In genomic region chr20:19934792-19935491, GRCh38 we compare ENCODE assay signal across 8 cellular contexts.
A peak's percentile ranks its signal among the peaks of the same experiment; 100 is the strongest.
DNase-seq lines count a peak whose midpoint lies in the region; ATAC-seq lines count a peak whose summit lies in the region.

No MANE protein-coding gene starts in this region.

- H3K27ac ChIP-seq in naive thymus-derived CD4-positive, alpha-beta T cell (ENCODE audit: low read depth, low read length) = no peak overlapping the region

- DNase-seq in DMS79 treated with DMSO at 0.1 percent for 48 hours (lab: John Stamatoyannopoulos, UW) (peak; percentile 88), NCI-H2196 treated with DMSO at 0.1 percent for 48 hours (lab: John Stamatoyannopoulos, UW; ENCODE audit: unreplicated experiment) (peak; percentile 84), NCI-H446 (lab: John Stamatoyannopoulos, UW) (no peak)
- DNase-seq in effector memory CD8-positive, alpha-beta T cell = no peak
- DNase-seq in naive thymus-derived CD4-positive, alpha-beta T cell = no peak
- DNase-seq in stimulated activated CD4-positive, alpha-beta T cell treated with anti-CD3 and anti-CD28 coated beads, Interleukin-1b, Interleukin-23, amount 100 ng/mL, for 48 hours = no peak
- DNase-seq in stimulated activated CD4-positive, alpha-beta T cell treated with anti-CD3 and anti-CD28 coated beads, Interleukin-4, amount 100 ng/mL, for 24 hours = no peak

- POLR2A ChIA-PET in naive thymus-derived CD4-positive, alpha-beta T cell (lab: Charles Lee) = no interaction called here

- no peaks in the 10 kb centered on the region for H3K36me3 Mint-ChIP-seq in effector memory CD8-positive, alpha-beta T cell (ENCODE audit: insufficient read depth)
- no peaks in the 10 kb centered on the region for H3K36me3 Mint-ChIP-seq in naive thymus-derived CD4-positive, alpha-beta T cell

- peak overlapping the region; percentile 18 for H3K4me3 Mint-ChIP-seq in effector memory CD8-positive, alpha-beta T cell
- peak overlapping the region in 6 of 10 donors; percentile 13 to 40 (median 36) for H3K4me3 Mint-ChIP-seq in naive thymus-derived CD4-positive, alpha-beta T cell

- no peaks in the 10 kb centered on the region for H3K9me3 Mint-ChIP-seq in effector memory CD8-positive, alpha-beta T cell
- H3K9me3 Mint-ChIP-seq in naive thymus-derived CD4-positive, alpha-beta T cell = peaks cover 0 to 1% (median 0%) of the 10 kb centered on the region in 11 donors

- H3K4me1 Mint-ChIP-seq in effector memory CD8-positive, alpha-beta T cell (ENCODE audit: low read depth in 2 of 2) = peaks cover 14 to 15% of the 10 kb centered on the region in 2 donors
- H3K4me1 Mint-ChIP-seq in naive thymus-derived CD4-positive, alpha-beta T cell = peaks cover 22 to 28% (median 26%) of the 10 kb centered on the region in 7 donors

- no peaks in the 10 kb centered on the region for H3K9me3 ChIP-seq in naive thymus-derived CD4-positive, alpha-beta T cell (ENCODE audit: control insufficient read depth in 2 of 3, low read length in 3 of 3)

- peaks cover 45 to 53% of the 10 kb centered on the region in 2 donors for H3K27me3 Mint-ChIP-seq in effector memory CD8-positive, alpha-beta T cell
- H3K27me3 Mint-ChIP-seq in naive thymus-derived CD4-positive, alpha-beta T cell = peaks cover 19 to 43% (median 23%) of the 10 kb centered on the region in 5 donors

- no peaks in the 10 kb centered on the region for H3K27me3 ChIP-seq in naive thymus-derived CD4-positive, alpha-beta T cell (ENCODE audit: control insufficient read depth in 2 of 2, insufficient read depth in 2 of 2, low read length in 2 of 2)

- CTCF ChIA-PET in naive thymus-derived CD4-positive, alpha-beta T cell (lab: Charles Lee) = no interaction called here

- no peaks in the 10 kb centered on the region for H3K36me3 ChIP-seq in naive thymus-derived CD4-positive, alpha-beta T cell (ENCODE audit: control insufficient read depth in 2 of 3, insufficient read depth in 3 of 3, low read length in 3 of 3)

- intact Hi-C loops in naive thymus-derived CD4-positive, alpha-beta T cell (cut with micrococcal nuclease) = no loop called here

- no peak overlapping the region for H3K27ac Mint-ChIP-seq in effector memory CD8-positive, alpha-beta T cell
- H3K27ac Mint-ChIP-seq in naive thymus-derived CD4-positive, alpha-beta T cell = no peak overlapping the region

- peak; percentile 37 for ATAC-seq in effector memory CD8-positive, alpha-beta T cell (replicated peaks)
- peak; percentile 71 for ATAC-seq in naive thymus-derived CD4-positive, alpha-beta T cell
- ATAC-seq in GM18517 (IDR thresholded peaks at IDR 0.05; ENCODE audit: unreplicated experiment) = no peak

- H3K4me1 ChIP-seq in naive thymus-derived CD4-positive, alpha-beta T cell (ENCODE audit: control insufficient read depth in 2 of 2, insufficient read depth in 2 of 2, low read length in 2 of 2) = peaks cover 0 to 7% of the 10 kb centered on the region in 2 donors

- H3K4me3 ChIP-seq in naive thymus-derived CD4-positive, alpha-beta T cell (ENCODE audit: low read length) = no peak overlapping the region

Comparison
In these comparisons a context has a peak if more than half of its experiments do, and no peak if none do; other contexts are left out.
1. DNase-seq: peak in DMS79 treated with DMSO at 0.1 percent for 48 hours (single experiment) and NCI-H2196 treated with DMSO at 0.1 percent for 48 hours (single experiment); none in effector memory CD8-positive, alpha-beta T cell (0 of 3), naive thymus-derived CD4-positive, alpha-beta T cell (0 of 9), NCI-H446 (0 of 2), stimulated activated CD4-positive, alpha-beta T cell treated with anti-CD3 and anti-CD28 coated beads, Interleukin-1b, Interleukin-23, amount 100 ng/mL, for 48 hours (single experiment) and stimulated activated CD4-positive, alpha-beta T cell treated with anti-CD3 and anti-CD28 coated beads, Interleukin-4, amount 100 ng/mL, for 24 hours (single experiment).